12 cellular contexts compared by ENCODE assay signal in the genomic region with DNA sequence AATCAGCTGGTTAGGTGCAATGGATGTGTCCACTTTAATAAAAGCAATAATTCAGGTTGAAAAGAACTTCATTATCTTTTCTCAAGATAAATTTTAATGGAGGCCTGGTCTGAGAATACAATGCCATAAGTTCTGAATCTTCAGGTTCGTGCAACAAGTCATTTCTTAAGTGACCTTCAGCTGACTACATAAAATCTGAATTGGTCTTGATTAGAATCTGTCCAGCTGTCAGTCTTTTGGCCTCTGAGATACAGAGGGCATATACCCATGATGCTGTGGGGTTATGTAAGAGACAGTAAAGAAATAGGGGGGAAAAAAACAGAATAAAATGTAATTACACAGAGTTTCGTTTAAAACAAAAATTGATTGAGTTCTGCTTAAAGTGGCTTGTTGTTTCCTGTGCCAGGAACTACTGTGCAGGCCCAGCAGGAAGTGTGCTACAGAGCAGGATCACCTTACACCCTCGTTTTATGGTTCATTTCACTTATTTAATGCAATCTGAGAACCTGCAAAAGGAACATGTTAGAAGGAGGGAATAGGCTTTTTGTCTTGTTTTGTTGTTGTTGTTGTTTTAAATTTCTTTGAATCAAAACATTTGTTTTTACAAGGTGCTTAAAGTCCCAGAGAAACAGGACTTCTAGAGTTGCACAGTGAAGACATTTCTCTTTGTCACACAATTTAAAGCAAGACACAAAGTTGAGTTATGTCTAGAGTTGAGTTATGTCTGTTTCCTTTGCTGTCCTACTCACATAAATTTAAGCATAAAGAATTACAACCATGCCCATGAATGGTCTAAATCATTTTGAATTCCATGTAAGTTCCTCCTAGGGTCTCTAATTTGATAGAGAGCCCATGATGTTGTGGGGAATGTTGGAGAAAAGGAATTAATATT.
DNase-seq lines count a peak whose midpoint lies in the region; ATAC-seq lines count a peak whose summit lies in the region.
"Had no signal": no experiment of that assay in that cellular context is flagged by ENCODE, and none has a peak within 500 bp of the region (broad histone marks: within the 10 kb centered on the region; RNA-seq: fewer than 3 reads in every experiment).

No MANE protein-coding gene starts in this region.

- CTCF ChIA-PET in activated CD8-positive, alpha-beta T cell treated with anti-CD3 and anti-CD28 coated beads, Interleukin-2, amount 10 ng/mL, durations not matched to agents 7 days and 5 days (lab: Charles Lee) = no interaction called here

- H3K4me3 Mint-ChIP-seq in activated T-cell treated with anti-CD3 and anti-CD28 coated beads, Interleukin-2, amount 50 U/mL, for 24 hours = no peak overlapping the region
- no peak overlapping the region for H3K4me3 Mint-ChIP-seq in activated CD8-positive, alpha-beta T cell treated with anti-CD3 and anti-CD28 coated beads, Interleukin-2, amount 10 ng/mL, durations not matched to agents 7 days and 5 days
- H3K4me3 Mint-ChIP-seq in stimulated activated memory B cell treated with anti-CD40 and anti-IgM and Interleukin-4, amounts not matched to agents 10 μg/mL and 1 μg/mL and 100 μg/mL, for 72 hours = no peak overlapping the region
- H3K4me3 Mint-ChIP-seq: central memory CD8-positive, alpha-beta T cell; T-helper 2 cell treated with Interferon-gamma antibody and Interleukin-4, amounts not matched to agents 5 μg/mL and 100 μg/mL, for 36 hours had no signal

- H3K4me1 Mint-ChIP-seq in activated T-cell treated with anti-CD3 and anti-CD28 coated beads, Interleukin-2, amount 50 U/mL, for 24 hours (ENCODE audit: low read depth) = peaks cover 17% of the 10 kb centered on the region
- peaks cover 7% of the 10 kb centered on the region for H3K4me1 Mint-ChIP-seq in activated CD8-positive, alpha-beta T cell treated with anti-CD3 and anti-CD28 coated beads, Interleukin-2, amount 10 ng/mL, durations not matched to agents 7 days and 5 days (ENCODE audit: low read depth)
- peaks cover 16% of the 10 kb centered on the region for H3K4me1 Mint-ChIP-seq in stimulated activated memory B cell treated with anti-CD40 and anti-IgM and Interleukin-4, amounts not matched to agents 10 μg/mL and 1 μg/mL and 100 μg/mL, for 72 hours
- H3K4me1 Mint-ChIP-seq: central memory CD8-positive, alpha-beta T cell had no signal

- no peak for DNase-seq in activated T-cell treated with anti-CD3 and anti-CD28 coated beads, Interleukin-2, amount 50 U/mL, for 24 hours
- DNase-seq in activated T-cell treated with anti-CD3 and anti-CD28 coated beads for 4 hours (no peak), NCI-H2029 (lab: John Stamatoyannopoulos, UW) (peak; percentile 38), DMS114 treated with DMSO at 0.1 percent for 48 hours (lab: John Stamatoyannopoulos, UW; ENCODE audit: unreplicated experiment) (no peak), RKO (ENCODE audit: low spot score) (no peak)
- DNase-seq in activated CD8-positive, alpha-beta T cell treated with anti-CD3 and anti-CD28 coated beads, Interleukin-2, amount 10 ng/mL, durations not matched to agents 7 days and 5 days = no peak
- DNase-seq: activated T-cell treated with anti-CD3 and anti-CD28 coated beads, Interleukin-2, amount 50 U/mL, for 48 hours; tibial artery had no signal

- H3K27me3 Mint-ChIP-seq in activated T-cell treated with anti-CD3 and anti-CD28 coated beads, Interleukin-2, amount 50 U/mL, for 24 hours = no peaks in the 10 kb centered on the region
- H3K27me3 Mint-ChIP-seq in activated CD8-positive, alpha-beta T cell treated with anti-CD3 and anti-CD28 coated beads, Interleukin-2, amount 10 ng/mL, durations not matched to agents 7 days and 5 days (ENCODE audit: low read depth) = no peaks in the 10 kb centered on the region
- H3K27me3 Mint-ChIP-seq in stimulated activated memory B cell treated with anti-CD40 and anti-IgM and Interleukin-4, amounts not matched to agents 10 μg/mL and 1 μg/mL and 100 μg/mL, for 72 hours = no peaks in the 10 kb centered on the region

- peak overlapping the region; percentile 28 for H3K27ac Mint-ChIP-seq in activated T-cell treated with anti-CD3 and anti-CD28 coated beads, Interleukin-2, amount 50 U/mL, for 24 hours
- H3K27ac Mint-ChIP-seq in activated CD8-positive, alpha-beta T cell treated with anti-CD3 and anti-CD28 coated beads, Interleukin-2, amount 10 ng/mL, durations not matched to agents 7 days and 5 days = peak overlapping the region; percentile 39
- peak overlapping the region; percentile 69 for H3K27ac Mint-ChIP-seq in stimulated activated memory B cell treated with anti-CD40 and anti-IgM and Interleukin-4, amounts not matched to agents 10 μg/mL and 1 μg/mL and 100 μg/mL, for 72 hours
- H3K27ac Mint-ChIP-seq: T-helper 2 cell treated with Interferon-gamma antibody and Interleukin-4, amounts not matched to agents 5 μg/mL and 100 μg/mL, for 36 hours had no signal

- POLR2A ChIA-PET in activated CD8-positive, alpha-beta T cell treated with anti-CD3 and anti-CD28 coated beads, Interleukin-2, amount 10 ng/mL, durations not matched to agents 7 days and 5 days (lab: Charles Lee) = no interaction called here

- no peak for ATAC-seq in activated CD8-positive, alpha-beta T cell treated with anti-CD3 and anti-CD28 coated beads, Interleukin-2, amount 10 ng/mL, durations not matched to agents 7 days and 5 days
- peak; percentile 49 for ATAC-seq in stimulated activated memory B cell treated with anti-CD40 and anti-IgM and Interleukin-4, amounts not matched to agents 10 μg/mL and 1 μg/mL and 100 μg/mL, for 72 hours
- ATAC-seq in GM21526 (IDR thresholded peaks at IDR 0.05; ENCODE audit: low FRiP score, unreplicated experiment) = no peak

- H3K36me3 Mint-ChIP-seq in activated T-cell treated with anti-CD3 and anti-CD28 coated beads, Interleukin-2, amount 50 U/mL, for 24 hours (ENCODE audit: low read depth) = no peaks in the 10 kb centered on the region
- H3K36me3 Mint-ChIP-seq in activated CD8-positive, alpha-beta T cell treated with anti-CD3 and anti-CD28 coated beads, Interleukin-2, amount 10 ng/mL, durations not matched to agents 7 days and 5 days (ENCODE audit: low read depth) = no peaks in the 10 kb centered on the region
- H3K36me3 Mint-ChIP-seq in stimulated activated memory B cell treated with anti-CD40 and anti-IgM and Interleukin-4, amounts not matched to agents 10 μg/mL and 1 μg/mL and 100 μg/mL, for 72 hours = no peaks in the 10 kb centered on the region

- no peaks in the 10 kb centered on the region for H3K9me3 Mint-ChIP-seq in activated T-cell treated with anti-CD3 and anti-CD28 coated beads, Interleukin-2, amount 50 U/mL, for 24 hours
- H3K9me3 Mint-ChIP-seq in activated CD8-positive, alpha-beta T cell treated with anti-CD3 and anti-CD28 coated beads, Interleukin-2, amount 10 ng/mL, durations not matched to agents 7 days and 5 days (ENCODE audit: insufficient read depth) = no peaks in the 10 kb centered on the region
- H3K9me3 Mint-ChIP-seq in stimulated activated memory B cell treated with anti-CD40 and anti-IgM and Interleukin-4, amounts not matched to agents 10 μg/mL and 1 μg/mL and 100 μg/mL, for 72 hours = no peaks in the 10 kb centered on the region
- H3K9me3 Mint-ChIP-seq: central memory CD8-positive, alpha-beta T cell; T-helper 2 cell treated with Interferon-gamma antibody and Interleukin-4, amounts not matched to agents 5 μg/mL and 100 μg/mL, for 36 hours had no signal
